29 cellular contexts compared by ENCODE assay signal in genomic region chr21:34360488-34361241, GRCh38. TPM values are rescaled to one million over a fixed set of nuclear protein-coding genes. Genes with fewer than 3 reads are reported as not detected.
DNase-seq lines count a peak whose midpoint lies in the region; ATAC-seq, FAIRE-seq and TF ChIP-seq lines count a peak whose summit lies in the region.
"Had no signal": no experiment of that assay in that cellular context is flagged by ENCODE, and none has a peak within 500 bp of the region (broad histone marks: within the 10 kb centered on the region; RNA-seq: fewer than 3 reads in every experiment).

No MANE protein-coding gene starts in this region.

- H2AFZ ChIP-seq in PC-3 (ENCODE audit: low read length) (no peak overlapping the region), K562 (ENCODE audit: low read depth, low read length) (no peak overlapping the region)

- ATAC-seq in PC-3 (peak; percentile 54), K562 (peak; percentile 59; the same call in 2 of the 3 replicates), upper lobe of right lung (no peak)

- H3K36me3 ChIP-seq in PC-3 (ENCODE audit: low read depth, low read length): no peaks in the 10 kb centered on the region
- H3K36me3 ChIP-seq in K562 (ENCODE audit: control insufficient read depth, insufficient read depth, low read length): no peaks in the 10 kb centered on the region
- H3K36me3 ChIP-seq in upper lobe of right lung: no peaks in the 10 kb centered on the region
- H3K36me3 ChIP-seq: left ventricle myocardium inferior, right lobe of liver had no signal

- TF ChIP-seq CTCF in PC-3 (conservative IDR thresholded peaks at IDR 0.05; ENCODE audit: low read depth, low read length) (peak; percentile 29; the same call in 1 of the 2 replicates), K562 (IDR thresholded peaks at IDR 0.05 in 2 of 3, conservative IDR thresholded peaks at IDR 0.05 in 1 of 3; ENCODE audit: insufficient read depth in 2 of 3, low read depth in 1 of 3, low read length in 3 of 3) (peak in 2 of 3 experiments; percentile 18 to 28; a peak in 1 of 6 replicates), GM13977 (IDR thresholded peaks at IDR 0.05; ENCODE audit: extremely low read depth, insufficient read depth, missing control alignments) (no peak), upper lobe of right lung (IDR thresholded peaks at IDR 0.05) (no peak)

- BruUV-seq in PC-3 (replicated peaks; lab: Mats Ljungman, UMichigan): no TSS peak
- BruUV-seq in K562 (replicated peaks; lab: Mats Ljungman, UMichigan): no TSS peak

- H3K9me2 ChIP-seq in PC-3 (replicated peaks; ENCODE audit: low read length): no peaks in the 10 kb centered on the region

- H3K4me1 ChIP-seq in PC-3 (ENCODE audit: insufficient read depth, low read length): no peaks in the 10 kb centered on the region
- H3K4me1 ChIP-seq in K562 (replicated peaks in 1 of 2; ENCODE audit: control insufficient read depth in 2 of 2, insufficient read depth in 2 of 2, low read length in 2 of 2): peaks cover 0 to 2% of the 10 kb centered on the region in 2 experiments; a peak in 2 of 5 replicates
- peaks cover 7% of the 10 kb centered on the region for H3K4me1 ChIP-seq in upper lobe of right lung

- intact Hi-C loops in PC-3 (cut with micrococcal nuclease): no loop called here
- intact Hi-C loops in K562 (cut with micrococcal nuclease): no loop called here
- intact Hi-C loops in upper lobe of right lung (cut with DNase I): no loop called here

- no peak for TF ChIP-seq EP300 in K562 (IDR thresholded peaks at IDR 0.05; ENCODE audit: low read length)

- POLR2A ChIA-PET in PC-3 (lab: Charles Lee; ENCODE audit: unreplicated experiment): no interaction called here
- POLR2A ChIA-PET in K562 (lab: Yijun Ruan, JAX): interaction anchor here (0.9 kb wide), 1 partner anchor 8 kb away, joined by 4 read pairs; no protein-coding TSS in a partner anchor

- CTCF ChIA-PET in PC-3 (lab: Charles Lee): interaction anchor here (0.9 kb wide), 1 partner anchor 436 kb away, joined by 4 read pairs; no protein-coding TSS in a partner anchor
- CTCF ChIA-PET in K562 (lab: Yijun Ruan, JAX; ENCODE audit: low intra/inter-chr PET ratio): interaction anchor here (0.7 to 2.0 kb wide), 3 partner anchors 18 to 437 kb away, joined by 3 to 14 read pairs (median 6); no protein-coding TSS in a partner anchor

- no peak overlapping the region for H3K9ac ChIP-seq in PC-3 (ENCODE audit: low read length)
- H3K9ac ChIP-seq in K562 (ENCODE audit: insufficient read depth in 1 of 2, low read depth in 2 of 2, low read length in 2 of 2): no peak overlapping the region

- no peaks in the 10 kb centered on the region for H3F3A ChIP-seq in PC-3 (ENCODE audit: low read length, unreplicated experiment)

- no peaks in the 10 kb centered on the region for H3K79me2 ChIP-seq in PC-3 (ENCODE audit: low read length)
- H3K79me2 ChIP-seq in K562 (ENCODE audit: control insufficient read depth, insufficient read depth, low read length): no peaks in the 10 kb centered on the region

- H3K4me3 ChIP-seq in PC-3 (ENCODE audit: low read length) (no peak overlapping the region), K562 (no peak overlapping the region), upper lobe of right lung (no peak overlapping the region)
- H3K4me3 ChIP-seq: left ventricle myocardium inferior, PC-9, right lobe of liver had no signal

- WGBS in K562 (ENCODE audit: insufficient coverage, low coverage, missing lambda C conversion rate): 12% methylated on average over 12 of the region's 12 CpGs

- H3K4me2 ChIP-seq in PC-3 (ENCODE audit: low read length): no peak overlapping the region
- H3K4me2 ChIP-seq in K562 (ENCODE audit: insufficient read depth, low read length): no peak overlapping the region

- H3K27me3 ChIP-seq in PC-3 (ENCODE audit: low read length) (no peaks in the 10 kb centered on the region), K562 (ENCODE audit: control insufficient read depth in 2 of 2, insufficient read depth in 2 of 2, low read length in 2 of 2) (peaks cover 2 to 9% of the 10 kb centered on the region in 2 experiments; a peak in 3 of 5 replicates), upper lobe of right lung (no peaks in the 10 kb centered on the region)
- H3K27me3 ChIP-seq: right lobe of liver had no signal

- no peak for TF ChIP-seq POLR2A in K562 (conservative IDR thresholded peaks at IDR 0.05)

- no peak for FAIRE-seq in K562 (lab: Jason Lieb, UNC)
- FAIRE-seq: H1 had no signal

- in situ Hi-C loops in K562 (cut with MboI): no loop called here
- in situ Hi-C loops in GM13977 (cut with MboI; ENCODE audit: low pct_unique_long_range_greater_than_20kb, low sequenced_read_pairs, unreplicated experiment): no loop called here

- H3K27ac ChIP-seq in PC-3 (ENCODE audit: low read length) (no peak overlapping the region), K562 (ENCODE audit: extremely low read depth, low read depth, low read length) (no peak overlapping the region), upper lobe of right lung (no peak overlapping the region)
- H3K27ac ChIP-seq: left ventricle myocardium inferior, PC-9, right lobe of liver had no signal

- no peak for TF ChIP-seq RAD21 in K562 (CRISPR knock-in tag; conservative IDR thresholded peaks at IDR 0.05 in 1 of 2, IDR thresholded peaks at IDR 0.05 in 1 of 2)

- no peaks in the 10 kb centered on the region for H3K9me1 ChIP-seq in K562 (ENCODE audit: control insufficient read depth, insufficient read depth, low read length)

- no peaks in the 10 kb centered on the region for H3K9me3 ChIP-seq in PC-3 (ENCODE audit: low read length)
- H3K9me3 ChIP-seq in K562 (replicated peaks; ENCODE audit: control insufficient read depth, insufficient read depth, low read depth, low read length): no peaks in the 10 kb centered on the region
- no peaks in the 10 kb centered on the region for H3K9me3 ChIP-seq in upper lobe of right lung
- H3K9me3 ChIP-seq: right lobe of liver had no signal

- H4K20me1 ChIP-seq in PC-3 (ENCODE audit: low read length) (no peaks in the 10 kb centered on the region), K562 (replicated peaks; ENCODE audit: control insufficient read depth, insufficient read depth, low read length) (no peaks in the 10 kb centered on the region)

- peak; percentile 35 for DNase-seq in activated CD8-positive, alpha-beta memory T cell treated with anti-CD3 and anti-CD28 coated beads for 24 hours
- DNase-seq in activated CD8-positive, alpha-beta memory T cell treated with anti-CD3 and anti-CD28 coated beads, Interleukin-2, amount 50 U/mL, for 4 hours: no peak
- DNase-seq in PC-3 (peak; percentile 15), K562 (ENCODE audit: extremely low read depth in 1 of 4, low spot score in 3 of 4) (peak in 1 of 4 experiments; percentile 24), GM13977 (ENCODE audit: low spot score) (no peak), NCI-H2081 (lab: John Stamatoyannopoulos, UW) (no peak), upper lobe of right lung (no peak)
- DNase-seq in activated CD4-positive, alpha-beta T cell treated with anti-CD3 and anti-CD28 coated beads, Interleukin-2, amount 50 U/mL, for 4 hours: no peak
- DNase-seq: activated B cell treated with CpG ODN at 0.5 μM for 24 hours; activated CD4-positive, alpha-beta memory T cell treated with anti-CD3 and anti-CD28 coated beads for 36 hours; activated gamma-delta T cell; activated T-cell treated with anti-CD3 and anti-CD28 coated beads for 4 hours; CD4-positive, CD25-positive, alpha-beta regulatory T cell; central memory CD4-positive, alpha-beta T cell; DMS 273 treated with DMSO at 0.1 percent for 48 hours; left ventricle myocardium inferior; NCI-H1105 treated with DMSO at 0.1 percent for 48 hours; NCI-H774; PC-9; SHP77; stimulated activated CD4-positive, alpha-beta T cell treated with anti-CD3 and anti-CD28 coated beads, Interleukin-12 subunit alpha, Interleukin-12 subunit beta, amount 100 ng/mL, for 4 hours; stimulated activated CD4-positive, alpha-beta T cell treated with anti-CD3 and anti-CD28 coated beads, Interleukin-4, amount 100 ng/mL, for 1 hour; SW 1271; T-helper 9 cell had no signal

RNA-seq across cellular contexts. Expression of gene KCNE2, which starts 3.1 kb away (rescaled TPM):
- total RNA-seq in PC-3 (2014; rRNA removed) (not detected in 2 replicates), K562 (2014; rRNA removed) (not detected in 2 replicates), K562 (2014; rRNA removed; fragmentation: Illumina TruSeq; extraction: Trizol) (not detected in 2 replicates), K562 (2015; rRNA removed; fragmentation: Illumina TruSeq; extraction: Trizol) (not detected in 2 replicates), K562 (2021) (not detected in 2 replicates), upper lobe of right lung (0.52 TPM)
- total RNA-seq in K562 (2011; cell fraction: chromatin; rRNA removed; ENCODE audit: low replicate concordance): not detected in 2 replicates
- total RNA-seq in K562 (2011; cell fraction: nucleolus; rRNA removed): not detected in 2 replicates
- total RNA-seq in K562 (2011; cell fraction: nucleoplasm; rRNA removed): not detected in 2 replicates
- polyA plus RNA-seq in K562 (2011; rRNA removed) (not detected in 2 replicates), K562 (2014; fragmentation: Illumina TruSeq; extraction: Trizol) (not detected in 2 replicates), K562 (2014; fragmentation: Nextera tagmentation; extraction: Ambion mirVana) (not detected), K562 (2014; rRNA removed) (not detected in 2 replicates)
- polyA plus RNA-seq in K562 (2011; cell fraction: cytosol; rRNA removed): not detected in 2 replicates
- not detected in 2 replicates for polyA plus RNA-seq in K562 (2011; cell fraction: nucleus; rRNA removed)
- polyA plus RNA-seq in K562 (2012): not detected in 2 replicates
- polyA minus RNA-seq in K562 (2011; rRNA and poly(A)+ RNA removed): not detected in 2 replicates
- polyA minus RNA-seq in K562 (2011; cell fraction: cytosol; rRNA and poly(A)+ RNA removed): not detected in 2 replicates
- polyA minus RNA-seq in K562 (2011; cell fraction: nucleus; rRNA and poly(A)+ RNA removed): not detected in 2 replicates
- total RNA-seq: A172; activated B cell treated with CpG ODN at 0.5 μM for 24 hours; activated CD4-positive, alpha-beta memory T cell treated with anti-CD3 and anti-CD28 coated beads for 36 hours; CD4-positive, CD25-positive, alpha-beta regulatory T cell; left ventricle myocardium inferior; PC-9; right lobe of liver; subcutaneous adipose tissue; urinary bladder had no signal

RNA-seq across cellular contexts. Expression of gene SMIM11, which starts 14.6 kb away (rescaled TPM):
- total RNA-seq in PC-3 (2014; rRNA removed) (32.5 and 39.8 TPM in 2 replicates), K562 (2014; rRNA removed) (11.9 and 39.6 TPM in 2 replicates), K562 (2014; rRNA removed; fragmentation: Illumina TruSeq; extraction: Trizol) (17.7 and 28.5 TPM in 2 replicates), K562 (2015; rRNA removed; fragmentation: Illumina TruSeq; extraction: Trizol) (12.2 and 14.1 TPM in 2 replicates), K562 (2021) (3.9 and 29.5 TPM in 2 replicates), upper lobe of right lung (21.8 TPM)
- 18.4 and 18.7 TPM in 2 replicates for total RNA-seq in K562 (2011; cell fraction: chromatin; rRNA removed; ENCODE audit: low replicate concordance)
- total RNA-seq in K562 (2011; cell fraction: nucleolus; rRNA removed): 4.7 and 11.2 TPM in 2 replicates
- 18.9 and 26.6 TPM in 2 replicates for total RNA-seq in K562 (2011; cell fraction: nucleoplasm; rRNA removed)
- polyA plus RNA-seq in K562 (2011; rRNA removed) (6.1 and 9.2 TPM in 2 replicates), K562 (2014; fragmentation: Illumina TruSeq; extraction: Trizol) (39.8 and 42.6 TPM in 2 replicates), K562 (2014; fragmentation: Nextera tagmentation; extraction: Ambion mirVana) (100 to 1,000 TPM in 1 of 2 experiments, 10 to 100 TPM in 1; 86.3 to 113 TPM), K562 (2014; rRNA removed) (25.5 and 50.4 TPM in 2 replicates)
- 7.9 and 11.5 TPM in 2 replicates for polyA plus RNA-seq in K562 (2011; cell fraction: cytosol; rRNA removed)
- polyA plus RNA-seq in K562 (2011; cell fraction: nucleus; rRNA removed): 11.4 and 14.1 TPM in 2 replicates
- polyA plus RNA-seq in K562 (2012): 0.83 and 9.8 TPM in 2 replicates
- polyA minus RNA-seq in K562 (2011; rRNA and poly(A)+ RNA removed): 7.9 and 21.9 TPM in 2 replicates
- 1.1 and 3.3 TPM in 2 replicates for polyA minus RNA-seq in K562 (2011; cell fraction: cytosol; rRNA and poly(A)+ RNA removed)
- 5.9 and 11.8 TPM in 2 replicates for polyA minus RNA-seq in K562 (2011; cell fraction: nucleus; rRNA and poly(A)+ RNA removed)

Comparison
In these comparisons a context has a peak if more than half of its experiments do, and no peak if none do; other contexts are left out.
1. DNase-seq: peak in activated CD8-positive, alpha-beta memory T cell treated with anti-CD3 and anti-CD28 coated beads for 24 hours (single experiment) and PC-3 (single experiment); none in activated CD8-positive, alpha-beta memory T cell treated with anti-CD3 and anti-CD28 coated beads, Interleukin-2, amount 50 U/mL, for 4 hours (single experiment), GM13977 (single experiment), NCI-H2081 (0 of 2), activated CD4-positive, alpha-beta T cell treated with anti-CD3 and anti-CD28 coated beads, Interleukin-2, amount 50 U/mL, for 4 hours (0 of 2) and upper lobe of right lung (single experiment).
2. CTCF ChIP-seq: peak in PC-3 (single experiment) and K562 (2 of 3); none in GM13977 (single experiment) and upper lobe of right lung (single experiment).